8 cellular contexts compared by ENCODE assay signal in genomic region chr17:79074121-79074649, GRCh38. TPM values are rescaled to one million over a fixed set of nuclear protein-coding genes. Genes with fewer than 3 reads are reported as not detected.
DNase-seq lines count a peak whose midpoint lies in the region; TF ChIP-seq lines count a peak whose summit lies in the region.
"Not testable (repeated sequence)": the region's sequence is repeated elsewhere in the genome, so short reads cannot be mapped to it uniquely, and the experiment has no call there.

No MANE protein-coding gene starts in this region.

- H3K27ac Mint-ChIP-seq in activated naive CD8-positive, alpha-beta T cell treated with anti-CD3 and anti-CD28 coated beads for 36 hours: not testable (repeated sequence)
- peak overlapping the region in 1 of 3 experiments; percentile 62 for H3K27ac Mint-ChIP-seq in nephron

- not testable (repeated sequence) for DNase-seq in A673 (ENCODE audit: low spot score); HAP-1 (ENCODE audit: low spot score in 2 of 2); SK-N-SH; activated naive CD8-positive, alpha-beta T cell treated with anti-CD3 and anti-CD28 coated beads for 36 hours; hepatocyte (ENCODE audit: low spot score); smooth muscle cell (lab: John Stamatoyannopoulos, UW; ENCODE audit: unreplicated experiment)

- not testable (repeated sequence) for H3K9me3 Mint-ChIP-seq in activated naive CD8-positive, alpha-beta T cell treated with anti-CD3 and anti-CD28 coated beads for 36 hours; nephron

- not testable (repeated sequence) for H3K27me3 Mint-ChIP-seq in activated naive CD8-positive, alpha-beta T cell treated with anti-CD3 and anti-CD28 coated beads for 36 hours
- peaks cover 10% of the 10 kb centered on the region for H3K27me3 Mint-ChIP-seq in nephron (ENCODE audit: low read depth)

- not testable (repeated sequence) for H3K9me2 ChIP-seq in SK-N-SH; hepatocyte (replicated peaks; ENCODE audit: insufficient read depth)

- peak overlapping the region; percentile 82 for H3K4me3 ChIP-seq in A673 (ENCODE audit: low read depth, low read length, poor library complexity, severe bottlenecking)
- peak overlapping the region; percentile 11; the same call in 1 of the 2 replicates for H3K4me3 ChIP-seq in HAP-1
- peak overlapping the region in 1 of 2 experiments; percentile 85; a peak in 2 of 4 replicates for H3K4me3 ChIP-seq in SK-N-SH (ENCODE audit: low read depth in 2 of 2, low read length in 1 of 2)
- peak overlapping the region; percentile 21 to 36 for H3K4me3 ChIP-seq in duodenal mucosa (ENCODE audit: low read depth in 1 of 2, low read length in 2 of 2)
- not testable (repeated sequence) for H3K4me3 ChIP-seq in hepatocyte
- peak overlapping the region; percentile 65 for H3K4me3 ChIP-seq in smooth muscle cell

- WGBS in SK-N-SH (ENCODE audit: low lambda C conversion rate): 79% methylated on average over 22 of the region's 22 CpGs
- WGBS in hepatocyte (ENCODE audit: low lambda C conversion rate, missing lambda C conversion rate): 80% methylated on average over 22 of the region's 22 CpGs
- WGBS in smooth muscle cell (ENCODE audit: low lambda C conversion rate): 69% methylated on average over 22 of the region's 22 CpGs

- CTCF ChIA-PET in A673 (lab: Charles Lee): not testable (repeated sequence)
- CTCF ChIA-PET in SK-N-SH (lab: Yijun Ruan, JAX): interaction anchor here (0.6 to 5.7 kb wide), 16 partner anchors 9 to 327 kb away, joined by 3 to 41 read pairs (median 4); no protein-coding TSS in a partner anchor

- not testable (repeated sequence) for H3K27me3 ChIP-seq in A673 (replicated peaks; ENCODE audit: insufficient read depth, low read depth, low read length, poor library complexity); HAP-1 (ENCODE audit: low read depth); SK-N-SH (ENCODE audit: insufficient read depth); duodenal mucosa (ENCODE audit: control insufficient read depth in 1 of 2, insufficient read depth in 2 of 2, low read length in 2 of 2); hepatocyte; smooth muscle cell (ENCODE audit: low read depth)

- not testable (repeated sequence) for H4K20me1 ChIP-seq in SK-N-SH (ENCODE audit: insufficient read depth); hepatocyte (ENCODE audit: insufficient read depth, poor library complexity, severe bottlenecking); smooth muscle cell (ENCODE audit: low read depth)

- not testable (repeated sequence) for H3K9me3 ChIP-seq in A673 (ENCODE audit: low read depth, low read length, poor library complexity, severe bottlenecking); HAP-1; SK-N-SH; duodenal mucosa (ENCODE audit: control insufficient read depth in 1 of 2, low read length in 2 of 2); hepatocyte (ENCODE audit: low read depth); smooth muscle cell (replicated peaks; ENCODE audit: low read depth)

- TF ChIP-seq CTCF in A673 (conservative IDR thresholded peaks at IDR 0.05; ENCODE audit: low read depth, low read length); SK-N-SH (IDR thresholded peaks at IDR 0.05); hepatocyte (IDR thresholded peaks at IDR 0.05; ENCODE audit: poor library complexity); nephron (IDR thresholded peaks at IDR 0.05; ENCODE audit: unreplicated experiment in 3 of 3); smooth muscle cell (IDR thresholded peaks at IDR 0.05; ENCODE audit: borderline replicate concordance, insufficient read depth, poor library complexity, severe bottlenecking): not testable (repeated sequence)

- H3K36me3 ChIP-seq in A673 (ENCODE audit: insufficient read depth, low read length, poor library complexity, severe bottlenecking); HAP-1 (replicated peaks); SK-N-SH (replicated peaks in 1 of 2; ENCODE audit: control insufficient read depth in 1 of 2, insufficient read depth in 2 of 2, low read length in 1 of 2); duodenal mucosa (ENCODE audit: control insufficient read depth in 1 of 2, insufficient read depth in 2 of 2, low read length in 2 of 2); hepatocyte (replicated peaks; ENCODE audit: insufficient read depth, low read depth); smooth muscle cell (ENCODE audit: low read depth): not testable (repeated sequence)

- H3K79me2 ChIP-seq in SK-N-SH (ENCODE audit: insufficient read depth); hepatocyte; smooth muscle cell (ENCODE audit: low read depth): not testable (repeated sequence)

- H3K27ac ChIP-seq in A673 (ENCODE audit: low read depth, low read length, poor library complexity, severe bottlenecking); SK-N-SH (ENCODE audit: low read depth in 2 of 2, low read length in 1 of 2); smooth muscle cell (ENCODE audit: low read depth): not testable (repeated sequence)
- H3K27ac ChIP-seq in duodenal mucosa (ENCODE audit: low read depth, low read length) (peak overlapping the region; percentile 53), hepatocyte (peak overlapping the region; percentile 90)

- not testable (repeated sequence) for BruUV-seq in A673 (replicated peaks; lab: Mats Ljungman, UMichigan)

- H3F3A ChIP-seq in SK-N-SH (replicated peaks; ENCODE audit: insufficient read depth); smooth muscle cell (ENCODE audit: low read depth): not testable (repeated sequence)

- TF ChIP-seq RAD21 in SK-N-SH (IDR thresholded peaks at IDR 0.05; ENCODE audit: low read length): not testable (repeated sequence)

- in situ Hi-C loops in HAP-1 (cut with MboI; ENCODE audit: low sequenced_read_pairs): not testable (repeated sequence)

- H3K4me1 ChIP-seq in A673 (ENCODE audit: insufficient read depth, low read length, poor library complexity, severe bottlenecking); HAP-1; SK-N-SH (ENCODE audit: control insufficient read depth in 1 of 2, insufficient read depth in 2 of 2, low read depth in 1 of 2, low read length in 1 of 2); smooth muscle cell (ENCODE audit: low read depth): not testable (repeated sequence)
- H3K4me1 ChIP-seq in duodenal mucosa (ENCODE audit: control insufficient read depth in 1 of 2, insufficient read depth in 2 of 2, low read length in 2 of 2): peaks cover 28 to 36% of the 10 kb centered on the region in 2 donors
- peaks cover 11% of the 10 kb centered on the region for H3K4me1 ChIP-seq in hepatocyte (ENCODE audit: insufficient read depth)

- peak overlapping the region; percentile 99 for H3K4me2 ChIP-seq in SK-N-SH
- peak overlapping the region; percentile 96 for H3K4me2 ChIP-seq in hepatocyte
- H3K4me2 ChIP-seq in smooth muscle cell: peak overlapping the region; percentile 52

- POLR2A ChIA-PET in A673 (lab: Charles Lee; ENCODE audit: low non-redundant PET) (interaction anchor here (0.6 kb wide), 3 partner anchors 15 to 377 kb away, joined by 3 to 18 read pairs (median 3); no protein-coding TSS in a partner anchor), SK-N-SH (lab: Yijun Ruan, JAX) (interaction anchor here (0.6 to 1.6 kb wide), 7 partner anchors 9 to 231 kb away, joined by 3 to 6 read pairs (median 3); no protein-coding TSS in a partner anchor)

- intact Hi-C loops in A673 (cut with micrococcal nuclease; ENCODE audit: unreplicated experiment): not testable (repeated sequence)

- not testable (repeated sequence) for H3K36me3 Mint-ChIP-seq in activated naive CD8-positive, alpha-beta T cell treated with anti-CD3 and anti-CD28 coated beads for 36 hours; nephron (ENCODE audit: low read depth)

- not testable (repeated sequence) for H3K9ac ChIP-seq in SK-N-SH; duodenal mucosa (ENCODE audit: low read depth in 1 of 2, low read length in 2 of 2); smooth muscle cell (ENCODE audit: low read depth)

- peak overlapping the region; percentile 62 for H3K4me3 Mint-ChIP-seq in activated naive CD8-positive, alpha-beta T cell treated with anti-CD3 and anti-CD28 coated beads for 36 hours
- peak overlapping the region; percentile 76 to 89 (median 89) for H3K4me3 Mint-ChIP-seq in nephron

- H2AFZ ChIP-seq in SK-N-SH (ENCODE audit: low read depth) (peak overlapping the region; percentile 85), hepatocyte (peak overlapping the region; percentile 42), smooth muscle cell (ENCODE audit: low read depth) (peak overlapping the region; percentile 48)

- TF ChIP-seq EP300 in SK-N-SH (IDR thresholded peaks at IDR 0.05; ENCODE audit: borderline replicate concordance in 1 of 2, low read depth in 1 of 2, low read length in 1 of 2): peak in 1 of 2 experiments; percentile 69; a peak in 1 of 4 replicates

- peaks cover 13% of the 10 kb centered on the region for H3K4me1 Mint-ChIP-seq in activated naive CD8-positive, alpha-beta T cell treated with anti-CD3 and anti-CD28 coated beads for 36 hours
- not testable (repeated sequence) for H3K4me1 Mint-ChIP-seq in nephron

RNA-seq across cellular contexts. Expression of gene ENGASE, which starts 0.4 kb away (rescaled TPM):
- total RNA-seq in A673 (2021): 24.4 and 33.6 TPM in 2 replicates
- polyA plus RNA-seq in SK-N-SH (2012; rRNA removed): 30.1 and 30.4 TPM in 2 replicates
- 4.5 and 7.0 TPM in 2 replicates for polyA plus RNA-seq in SK-N-SH (2012; cell fraction: cytosol; rRNA removed)
- 252 and 275 TPM in 2 replicates for polyA plus RNA-seq in SK-N-SH (2012; cell fraction: nucleus; rRNA removed)
- 10 to 100 TPM; 23.4 to 26.3 TPM for total RNA-seq in activated naive CD8-positive, alpha-beta T cell treated with anti-CD3 and anti-CD28 coated beads for 36 hours
- 17.5 and 34.0 TPM in 2 replicates for total RNA-seq in hepatocyte
- polyA plus RNA-seq in hepatocyte: 24.4 and 46.2 TPM in 2 replicates
- total RNA-seq in smooth muscle cell: 3.8 and 7.8 TPM in 2 replicates
- polyA plus RNA-seq in smooth muscle cell: 9.6 and 11.2 TPM in 2 replicates

RNA-seq across cellular contexts. Expression of gene C1QTNF1, which starts 50.2 kb away (rescaled TPM):
- 3.8 and 6.3 TPM in 2 replicates for total RNA-seq in A673 (2021)
- 11.6 and 14.3 TPM in 2 replicates for polyA plus RNA-seq in SK-N-SH (2012; rRNA removed)
- polyA plus RNA-seq in SK-N-SH (2012; cell fraction: cytosol; rRNA removed): 5.3 and 10.0 TPM in 2 replicates
- polyA plus RNA-seq in SK-N-SH (2012; cell fraction: nucleus; rRNA removed): 9.1 and 10.1 TPM in 2 replicates
- under 1 TPM; 0.12 to 0.14 TPM for total RNA-seq in activated naive CD8-positive, alpha-beta T cell treated with anti-CD3 and anti-CD28 coated beads for 36 hours
- 9.5 and 12.8 TPM in 2 replicates for total RNA-seq in hepatocyte
- 13.3 and 14.7 TPM in 2 replicates for polyA plus RNA-seq in hepatocyte
- 5.1 and 5.7 TPM in 2 replicates for total RNA-seq in smooth muscle cell
- 9.4 and 10.0 TPM in 2 replicates for polyA plus RNA-seq in smooth muscle cell
